Comparison of ENCODE assay signal across 8 cellular contexts in genomic region chr12:95942532-95943230, GRCh38. TPM values are rescaled to one million over a fixed set of nuclear protein-coding genes. Genes with fewer than 3 reads are reported as not detected.
DNase-seq lines count a peak whose midpoint lies in the region; ATAC-seq, FAIRE-seq and TF ChIP-seq lines count a peak whose summit lies in the region.

TSS of gene CCDC38 (minus strand) at chr12:95942614. CDS start at chr12:95936509, 6,105 bp downstream.

- intact Hi-C loops in endothelial cell of umbilical vein (cut with micrococcal nuclease), result no loop called here

- peak within 1 kb of the TSS; percentile 91 for H3K4me3 Mint-ChIP-seq in activated CD8-positive, alpha-beta memory T cell treated with anti-CD3 and anti-CD28 coated beads, Interleukin-2, amount 10 ng/mL, durations not matched to agents 7 days and 5 days

- peaks cover under 1% of the 10 kb centered on the region for H3K27me3 Mint-ChIP-seq in activated CD8-positive, alpha-beta memory T cell treated with anti-CD3 and anti-CD28 coated beads, Interleukin-2, amount 10 ng/mL, durations not matched to agents 7 days and 5 days

- peak; percentile 89 for ATAC-seq in GM19468 (IDR thresholded peaks at IDR 0.05; ENCODE audit: extremely low read depth, unreplicated experiment)
- ATAC-seq in activated CD8-positive, alpha-beta memory T cell treated with anti-CD3 and anti-CD28 coated beads, Interleukin-2, amount 10 ng/mL, durations not matched to agents 7 days and 5 days, result peak; percentile 95

- TF ChIP-seq CTCF in HL-60 (IDR thresholded peaks at IDR 0.05; ENCODE audit: insufficient read depth, low read length) (no peak), endothelial cell of umbilical vein (IDR thresholded peaks at IDR 0.05; ENCODE audit: extremely low read depth in 1 of 2, insufficient read depth in 1 of 2, low read depth in 1 of 2, low read length in 2 of 2) (no peak)

- H3K79me2 ChIP-seq in endothelial cell of umbilical vein (ENCODE audit: control insufficient read depth, insufficient read depth, low read length), result no peaks in the 10 kb centered on the region

- no peak within 1 kb of the TSS for H3K9ac ChIP-seq in endothelial cell of umbilical vein (replicated peaks; ENCODE audit: extremely low read depth, insufficient read depth, low read length)

- peak within 1 kb of the TSS; percentile 85 for H3K27ac Mint-ChIP-seq in activated CD8-positive, alpha-beta memory T cell treated with anti-CD3 and anti-CD28 coated beads, Interleukin-2, amount 10 ng/mL, durations not matched to agents 7 days and 5 days

- no peaks in the 10 kb centered on the region for H3K36me3 Mint-ChIP-seq in activated CD8-positive, alpha-beta memory T cell treated with anti-CD3 and anti-CD28 coated beads, Interleukin-2, amount 10 ng/mL, durations not matched to agents 7 days and 5 days

- H3K9me3 Mint-ChIP-seq in activated CD8-positive, alpha-beta memory T cell treated with anti-CD3 and anti-CD28 coated beads, Interleukin-2, amount 10 ng/mL, durations not matched to agents 7 days and 5 days (ENCODE audit: low read depth), result no peaks in the 10 kb centered on the region

- dilution Hi-C loops in endothelial cell of umbilical vein (cut with MboI; ENCODE audit: extremely low pct_ligation_motif_present, low sequenced_read_pairs), result no loop called here

- H4K20me1 ChIP-seq in endothelial cell of umbilical vein (replicated peaks; ENCODE audit: control insufficient read depth, extremely low read depth, insufficient read depth, low read length), result no peaks in the 10 kb centered on the region

- CTCF ChIA-PET in activated CD8-positive, alpha-beta memory T cell treated with anti-CD3 and anti-CD28 coated beads, Interleukin-2, amount 10 ng/mL, durations not matched to agents 7 days and 5 days (lab: Charles Lee), result interaction anchor here (1.2 to 2.5 kb wide), 7 partner anchors 12 to 273 kb away, joined by 3 to 15 read pairs (median 4); partner anchors contain the start of gene LTA4H
- CTCF ChIA-PET in endothelial cell of umbilical vein (lab: Charles Lee), result interaction anchor here (0.7 to 4.2 kb wide), 6 partner anchors 12 to 368 kb away, joined by 4 to 13 read pairs (median 4); no protein-coding TSS in a partner anchor

- peak within 1 kb of the TSS; percentile 88 for H3K27ac ChIP-seq in HL-60 (replicated peaks)
- H3K27ac ChIP-seq in endothelial cell of umbilical vein (ENCODE audit: insufficient read depth, low read depth, low read length), result no peak within 1 kb of the TSS

- DNase-seq in COLO668 (lab: John Stamatoyannopoulos, UW; ENCODE audit: unreplicated experiment), result peak; percentile 90
- DNase-seq in HL-60 (ENCODE audit: low read depth in 1 of 2, low spot score in 1 of 2), result peak; percentile 78 to 91
- peak; percentile 74 to 75 for DNase-seq in NOMO-1 (lab: John Stamatoyannopoulos, UW; ENCODE audit: unreplicated experiment in 2 of 2)
- peak; percentile 92 for DNase-seq in activated CD8-positive, alpha-beta memory T cell treated with anti-CD3 and anti-CD28 coated beads, Interleukin-2, amount 10 ng/mL, durations not matched to agents 7 days and 5 days
- DNase-seq in endothelial cell of umbilical vein (ENCODE audit: low read depth, low spot score), result no peak
- peak; percentile 55 for DNase-seq in middle frontal gyrus (ENCODE audit: extremely low spot score, low spot score)
- peak; percentile 69 to 78 for DNase-seq in stimulated activated CD8-positive, alpha-beta memory T cell treated with anti-CD3 and anti-CD28 coated beads, Interleukin-2, amount 100 ng/mL, for 48 hours (ENCODE audit: low read depth in 2 of 2)

- POLR2A ChIA-PET in endothelial cell of umbilical vein (lab: Charles Lee), result no interaction called here

- no peaks in the 10 kb centered on the region for H3K9me1 ChIP-seq in endothelial cell of umbilical vein (replicated peaks; ENCODE audit: control insufficient read depth, extremely low read depth, insufficient read depth, low read length)

- no peaks in the 10 kb centered on the region for H3K36me3 ChIP-seq in endothelial cell of umbilical vein (ENCODE audit: control insufficient read depth in 2 of 2, extremely low read depth in 1 of 2, insufficient read depth in 2 of 2, low read length in 2 of 2)

- no TSS peak for BruUV-seq in endothelial cell of umbilical vein (replicated peaks; lab: Mats Ljungman, UMichigan)

- no peaks in the 10 kb centered on the region for H3K27me3 ChIP-seq in HL-60 (ENCODE audit: insufficient read depth, poor library complexity, severe bottlenecking)
- peaks cover 0 to 17% of the 10 kb centered on the region in 2 experiments for H3K27me3 ChIP-seq in endothelial cell of umbilical vein (ENCODE audit: control insufficient read depth in 2 of 2, insufficient read depth in 2 of 2, low read length in 2 of 2)

- peak within 1 kb of the TSS; percentile 70 for H3K4me3 ChIP-seq in HL-60 (replicated peaks; ENCODE audit: insufficient read depth, low read length)
- H3K4me3 ChIP-seq in endothelial cell of umbilical vein (replicated peaks in 1 of 3; ENCODE audit: insufficient read depth in 1 of 3, low read depth in 1 of 3, low read length in 3 of 3), result peak within 1 kb of the TSS; percentile 33 to 64 (median 52)

- H2AFZ ChIP-seq in endothelial cell of umbilical vein (ENCODE audit: low read depth, low read length), result peak within 1 kb of the TSS; percentile 93

- H3K4me1 ChIP-seq in endothelial cell of umbilical vein (ENCODE audit: control insufficient read depth, extremely low read depth, insufficient read depth, low read length), result peaks cover 4% of the 10 kb centered on the region

- H3K4me1 Mint-ChIP-seq in activated CD8-positive, alpha-beta memory T cell treated with anti-CD3 and anti-CD28 coated beads, Interleukin-2, amount 10 ng/mL, durations not matched to agents 7 days and 5 days, result peaks cover 11% of the 10 kb centered on the region

- peak within 1 kb of the TSS; percentile 77 for H3K4me2 ChIP-seq in endothelial cell of umbilical vein (ENCODE audit: insufficient read depth, low read length)

- H3K9me3 ChIP-seq in endothelial cell of umbilical vein (replicated peaks; ENCODE audit: control insufficient read depth, insufficient read depth, low read length), result no peaks in the 10 kb centered on the region

- TF ChIP-seq POLR2A in endothelial cell of umbilical vein (IDR thresholded peaks at IDR 0.05; ENCODE audit: low read depth, low read length), result no peak

- FAIRE-seq in endothelial cell of umbilical vein (lab: Jason Lieb, UNC), result peak; percentile 71

TF ChIP-seq in endothelial cell of umbilical vein, 7 proteins besides CTCF, POLR2A, EP300 and RAD21:
- TF ChIP-seq, protein P1, sequence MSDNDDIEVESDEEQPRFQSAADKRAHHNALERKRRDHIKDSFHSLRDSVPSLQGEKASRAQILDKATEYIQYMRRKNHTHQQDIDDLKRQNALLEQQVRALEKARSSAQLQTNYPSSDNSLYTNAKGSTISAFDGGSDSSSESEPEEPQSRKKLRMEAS (IDR thresholded peaks at IDR 0.05; ENCODE audit: insufficient read depth, insufficient read length), result no peak
- no peak for TF ChIP-seq EZH2 (IDR thresholded peaks at IDR 0.05; ENCODE audit: borderline replicate concordance, low read depth, low read length, severe bottlenecking)
- no peak for TF ChIP-seq MYC (IDR thresholded peaks at IDR 0.05; ENCODE audit: low read depth, low read length)
- no peak for TF ChIP-seq FOS (IDR thresholded peaks at IDR 0.05; ENCODE audit: borderline replicate concordance, insufficient read depth, low read length)
- no peak for TF ChIP-seq GATA2 (IDR thresholded peaks at IDR 0.05; ENCODE audit: insufficient read depth, insufficient read length, low read depth, low read length)
- TF ChIP-seq JUN (IDR thresholded peaks at IDR 0.05; ENCODE audit: borderline replicate concordance, insufficient read depth, insufficient read length, low read depth), result no peak
- no peak for TF ChIP-seq POLR2AphosphoS5 (IDR thresholded peaks at IDR 0.05; ENCODE audit: insufficient read depth, low read depth, low read length)

RNA-seq across cellular contexts. Expression of gene CCDC38, which starts in this region (rescaled TPM):
- total RNA-seq in activated CD8-positive, alpha-beta memory T cell treated with anti-CD3 and anti-CD28 coated beads, Interleukin-2, amount 10 ng/mL, durations not matched to agents 7 days and 5 days, result under 1 TPM; 0.12 to 0.50 TPM
- total RNA-seq in endothelial cell of umbilical vein, result not detected in 2 replicates
- not detected in 2 replicates for polyA plus RNA-seq in endothelial cell of umbilical vein
- 0.01 TPM in 1 of 2 replicates, not detected in the other for polyA plus RNA-seq in endothelial cell of umbilical vein (2011; cell fraction: cytosol; rRNA removed)
- not detected in 2 replicates for polyA plus RNA-seq in endothelial cell of umbilical vein (2011; cell fraction: nucleus; rRNA removed)
- not detected in 2 replicates for polyA plus RNA-seq in endothelial cell of umbilical vein (2012)
- polyA minus RNA-seq in endothelial cell of umbilical vein, result not detected in 2 replicates
- not detected for polyA minus RNA-seq in endothelial cell of umbilical vein (2011; cell fraction: cytosol; rRNA and poly(A)+ RNA removed)
- not detected in 2 replicates for polyA minus RNA-seq in endothelial cell of umbilical vein (2011; cell fraction: nucleus; rRNA and poly(A)+ RNA removed)

Comparison
In these comparisons a context has a peak if more than half of its experiments do, and no peak if none do; other contexts are left out.
1. Peak in DNase-seq and ATAC-seq in activated CD8-positive, alpha-beta memory T cell treated with anti-CD3 and anti-CD28 coated beads, Interleukin-2, amount 10 ng/mL, durations not matched to agents 7 days and 5 days; RNA of the gene not detected or under 1 TPM.